18 cellular contexts compared by ENCODE assay signal in genomic region chr18:58405107-58405898, GRCh38.
A peak's percentile ranks its signal among the peaks of the same experiment; 100 is the strongest.
DNase-seq lines count a peak whose midpoint lies in the region; ATAC-seq, FAIRE-seq and TF ChIP-seq lines count a peak whose summit lies in the region.
"Had no signal": no experiment of that assay in that cellular context is flagged by ENCODE, and none has a peak within 500 bp of the region (broad histone marks: within the 10 kb centered on the region; RNA-seq: fewer than 3 reads in every experiment).

No MANE protein-coding gene starts in this region.

- H3K9ac ChIP-seq in BLaER1 treated with 17β-estradiol and CSF1 and Interleukin-3, amounts not matched to agents 10 nM and 100 nM: peak overlapping the region in 3 of 11 experiments; percentile 12 to 29 (median 18); a peak in 2 of 22 replicates
- H3K9ac ChIP-seq in kidney (ENCODE audit: low read length in 2 of 2): no peak overlapping the region

- DNase-seq in NCI-H2107 (lab: John Stamatoyannopoulos, UW) (peak; percentile 53), NCI-H2107 treated with DMSO at 0.1 percent for 48 hours (lab: John Stamatoyannopoulos, UW; ENCODE audit: unreplicated experiment) (no peak), WTC11 (ENCODE audit: low spot score) (no peak), lower lobe of right lung (no peak), kidney (no peak), mesenteric fat pad (ENCODE audit: low spot score) (no peak)
- DNase-seq: GDM1, KG1, NCI-H1694, NCI-H2081 treated with DMSO at 0.1 percent for 48 hours, NCI-H446, NCI-H526 treated with DMSO at 0.1 percent for 48 hours, SHP77 had no signal

- no peaks in the 10 kb centered on the region for H3K36me3 Mint-ChIP-seq in WTC11
- H3K36me3 Mint-ChIP-seq: CD14-positive monocyte had no signal

- no peak overlapping the region for H3K27ac Mint-ChIP-seq in WTC11
- H3K27ac Mint-ChIP-seq: CD14-positive monocyte, GM23338 had no signal

- no peaks in the 10 kb centered on the region; a peak in 1 of 22 replicates for H3K27me3 ChIP-seq in BLaER1 treated with 17β-estradiol and CSF1 and Interleukin-3, amounts not matched to agents 10 nM and 100 nM
- no peaks in the 10 kb centered on the region for H3K27me3 ChIP-seq in lower lobe of right lung (ENCODE audit: low read depth)

- H3K9me3 ChIP-seq in BLaER1 treated with 17β-estradiol and CSF1 and Interleukin-3, amounts not matched to agents 10 nM and 100 nM (replicated peaks in 1 of 11): no peaks in the 10 kb centered on the region
- H3K9me3 ChIP-seq in lower lobe of right lung (no peaks in the 10 kb centered on the region), kidney (ENCODE audit: control insufficient read depth in 1 of 2, low read length in 2 of 2) (no peaks in the 10 kb centered on the region)

- H3K9me3 Mint-ChIP-seq in WTC11: no peaks in the 10 kb centered on the region
- H3K9me3 Mint-ChIP-seq: GM23338 had no signal

- intact Hi-C loops in lower lobe of right lung (cut with DNase I): no loop called here
- intact Hi-C loops in kidney (cut with DNase I): no loop called here

- no peaks in the 10 kb centered on the region; the same call in 1 of the 2 replicates for H3K27me3 Mint-ChIP-seq in WTC11 (ENCODE audit: low read depth)

- POLR2A ChIA-PET in WTC11 (lab: Charles Lee): no interaction called here

- CTCF ChIA-PET in WTC11 (lab: Charles Lee): interaction anchor here (0.9 to 2.6 kb wide), 4 partner anchors 69 to 359 kb away, joined by 3 to 11 read pairs (median 4); no protein-coding TSS in a partner anchor

- peaks cover 10 to 99% (median 71%) of the 10 kb centered on the region in 10 experiments for H3K4me1 ChIP-seq in BLaER1 treated with 17β-estradiol and CSF1 and Interleukin-3, amounts not matched to agents 10 nM and 100 nM
- H3K4me1 ChIP-seq in lower lobe of right lung (peaks cover 17% of the 10 kb centered on the region), kidney (ENCODE audit: control insufficient read depth in 1 of 2, insufficient read depth in 1 of 2, low read depth in 1 of 2, low read length in 2 of 2) (peaks cover 0 to 15% of the 10 kb centered on the region in 2 donors)

- no peaks in the 10 kb centered on the region for H3K36me3 ChIP-seq in BLaER1 treated with 17β-estradiol and CSF1 and Interleukin-3, amounts not matched to agents 10 nM and 100 nM
- no peaks in the 10 kb centered on the region for H3K36me3 ChIP-seq in lower lobe of right lung
- peaks cover 0 to 2% of the 10 kb centered on the region in 2 donors for H3K36me3 ChIP-seq in kidney (ENCODE audit: control insufficient read depth in 1 of 2, insufficient read depth in 2 of 2, low read length in 2 of 2)

- ATAC-seq in WTC11 (peak; percentile 23; the same call in 1 of the 2 replicates), lower lobe of right lung (peak; percentile 16 to 18), GM21619 (IDR thresholded peaks at IDR 0.05; ENCODE audit: unreplicated experiment) (no peak)
- ATAC-seq: GM23338 had no signal

- no peaks in the 10 kb centered on the region for H4K20me1 ChIP-seq in BLaER1 treated with 17β-estradiol and CSF1 and Interleukin-3, amounts not matched to agents 10 nM and 100 nM

- TF ChIP-seq CTCF in WTC11 (IDR thresholded peaks at IDR 0.05) (no peak), lower lobe of right lung (IDR thresholded peaks at IDR 0.05) (no peak), kidney (IDR thresholded peaks at IDR 0.05; ENCODE audit: borderline replicate concordance, extremely low read depth, insufficient read depth) (no peak)

- H3K27ac ChIP-seq in BLaER1 treated with 17β-estradiol and CSF1 and Interleukin-3, amounts not matched to agents 10 nM and 100 nM: peak overlapping the region in 3 of 11 experiments; percentile 27 to 58 (median 56); a peak in 5 of 22 replicates
- H3K27ac ChIP-seq in lower lobe of right lung (no peak overlapping the region), kidney (ENCODE audit: low read depth in 2 of 2, low read length in 2 of 2) (no peak overlapping the region)
- H3K27ac ChIP-seq: SK-N-MC had no signal

- H3K4me3 Mint-ChIP-seq in WTC11: no peak overlapping the region
- H3K4me3 Mint-ChIP-seq: CD14-positive monocyte, GM23338 had no signal

- H3K4me1 Mint-ChIP-seq in WTC11: peaks cover 5% of the 10 kb centered on the region
- H3K4me1 Mint-ChIP-seq: CD14-positive monocyte had no signal

- no peak for FAIRE-seq in kidney (lab: Jason Lieb, UNC)

- peak overlapping the region in 2 of 10 experiments; percentile 10 to 17; a peak in 1 of 20 replicates for H3K4me3 ChIP-seq in BLaER1 treated with 17β-estradiol and CSF1 and Interleukin-3, amounts not matched to agents 10 nM and 100 nM
- H3K4me3 ChIP-seq in lower lobe of right lung (no peak overlapping the region), kidney (ENCODE audit: low read length in 2 of 2) (no peak overlapping the region)
- H3K4me3 ChIP-seq: GM23338, SK-N-MC had no signal

- peak overlapping the region in 10 of 11 experiments; percentile 7 to 92 (median 76); a peak in 19 of 22 replicates for H3K4me2 ChIP-seq in BLaER1 treated with 17β-estradiol and CSF1 and Interleukin-3, amounts not matched to agents 10 nM and 100 nM
- H3K4me2 ChIP-seq: GM23338 had no signal

TF ChIP-seq in WTC11, 78 proteins besides CTCF, POLR2A, EP300 and RAD21:
- no peak for TF ChIP-seq FOXK1 (CRISPR knock-in tag; IDR thresholded peaks at IDR 0.05)
- TF ChIP-seq ELF4 (CRISPR knock-in tag; IDR thresholded peaks at IDR 0.05; ENCODE audit: low read depth): no peak
- no peak for TF ChIP-seq ZNF317 (CRISPR knock-in tag; IDR thresholded peaks at IDR 0.05; ENCODE audit: borderline replicate concordance, low read depth)
- TF ChIP-seq TP53 (CRISPR knock-in tag; IDR thresholded peaks at IDR 0.05): no peak
- no peak for TF ChIP-seq ZNF671 (CRISPR knock-in tag; IDR thresholded peaks at IDR 0.05)
- TF ChIP-seq FOXJ3 (CRISPR knock-in tag; IDR thresholded peaks at IDR 0.05; ENCODE audit: borderline replicate concordance): no peak
- TF ChIP-seq ATF1 (CRISPR knock-in tag; IDR thresholded peaks at IDR 0.05): no peak
- TF ChIP-seq CREM (CRISPR knock-in tag; IDR thresholded peaks at IDR 0.05): no peak
- no peak for TF ChIP-seq ZNF219 (CRISPR knock-in tag; IDR thresholded peaks at IDR 0.05; ENCODE audit: borderline replicate concordance)
- TF ChIP-seq ZNF416 (CRISPR knock-in tag; IDR thresholded peaks at IDR 0.05): no peak
